1 cellular context compared by ENCODE assay signal in the genomic region with DNA sequence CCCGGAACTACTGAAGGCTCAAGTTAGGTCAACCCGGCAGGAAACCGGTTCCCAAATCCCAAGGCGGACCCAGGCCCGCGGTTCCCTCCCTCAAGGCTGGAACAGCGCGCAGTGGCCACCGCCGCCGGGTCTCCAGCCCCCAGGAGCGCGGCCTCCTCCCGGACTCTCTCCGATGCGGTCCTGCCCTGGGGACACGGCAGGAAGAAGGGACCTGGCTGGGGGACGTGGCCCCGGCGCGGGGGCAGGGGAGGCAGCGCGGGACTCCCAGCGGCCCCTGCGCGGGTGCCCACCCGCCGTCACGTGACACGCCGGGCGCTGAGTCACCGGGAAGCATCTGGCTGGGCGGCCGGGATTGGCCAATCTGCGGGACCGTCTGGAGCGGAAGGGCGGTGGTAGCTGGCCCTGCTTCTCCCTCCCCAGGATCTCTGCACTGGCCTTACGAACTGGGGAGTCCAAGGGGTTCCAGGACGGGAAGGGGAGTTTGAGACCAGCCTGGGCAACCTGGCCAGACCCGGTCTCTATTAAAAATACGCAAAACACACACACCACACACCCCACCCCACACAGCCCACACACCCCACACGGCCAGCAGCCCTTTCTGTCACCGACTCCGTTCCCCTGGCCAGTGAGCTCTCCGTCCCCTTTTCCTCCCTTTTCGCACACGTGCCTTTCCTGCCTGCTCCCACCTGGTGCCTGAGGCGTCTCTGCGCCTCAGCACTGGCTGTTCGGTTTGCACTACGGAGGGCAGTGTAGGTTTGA.
TF ChIP-seq lines count a peak whose summit lies in the region.

No MANE protein-coding gene starts in this region.

TF ChIP-seq in HepG2, 621 proteins besides CTCF, POLR2A, EP300 and RAD21 (continued from another document and continues in another):
- TF ChIP-seq, protein P1, sequence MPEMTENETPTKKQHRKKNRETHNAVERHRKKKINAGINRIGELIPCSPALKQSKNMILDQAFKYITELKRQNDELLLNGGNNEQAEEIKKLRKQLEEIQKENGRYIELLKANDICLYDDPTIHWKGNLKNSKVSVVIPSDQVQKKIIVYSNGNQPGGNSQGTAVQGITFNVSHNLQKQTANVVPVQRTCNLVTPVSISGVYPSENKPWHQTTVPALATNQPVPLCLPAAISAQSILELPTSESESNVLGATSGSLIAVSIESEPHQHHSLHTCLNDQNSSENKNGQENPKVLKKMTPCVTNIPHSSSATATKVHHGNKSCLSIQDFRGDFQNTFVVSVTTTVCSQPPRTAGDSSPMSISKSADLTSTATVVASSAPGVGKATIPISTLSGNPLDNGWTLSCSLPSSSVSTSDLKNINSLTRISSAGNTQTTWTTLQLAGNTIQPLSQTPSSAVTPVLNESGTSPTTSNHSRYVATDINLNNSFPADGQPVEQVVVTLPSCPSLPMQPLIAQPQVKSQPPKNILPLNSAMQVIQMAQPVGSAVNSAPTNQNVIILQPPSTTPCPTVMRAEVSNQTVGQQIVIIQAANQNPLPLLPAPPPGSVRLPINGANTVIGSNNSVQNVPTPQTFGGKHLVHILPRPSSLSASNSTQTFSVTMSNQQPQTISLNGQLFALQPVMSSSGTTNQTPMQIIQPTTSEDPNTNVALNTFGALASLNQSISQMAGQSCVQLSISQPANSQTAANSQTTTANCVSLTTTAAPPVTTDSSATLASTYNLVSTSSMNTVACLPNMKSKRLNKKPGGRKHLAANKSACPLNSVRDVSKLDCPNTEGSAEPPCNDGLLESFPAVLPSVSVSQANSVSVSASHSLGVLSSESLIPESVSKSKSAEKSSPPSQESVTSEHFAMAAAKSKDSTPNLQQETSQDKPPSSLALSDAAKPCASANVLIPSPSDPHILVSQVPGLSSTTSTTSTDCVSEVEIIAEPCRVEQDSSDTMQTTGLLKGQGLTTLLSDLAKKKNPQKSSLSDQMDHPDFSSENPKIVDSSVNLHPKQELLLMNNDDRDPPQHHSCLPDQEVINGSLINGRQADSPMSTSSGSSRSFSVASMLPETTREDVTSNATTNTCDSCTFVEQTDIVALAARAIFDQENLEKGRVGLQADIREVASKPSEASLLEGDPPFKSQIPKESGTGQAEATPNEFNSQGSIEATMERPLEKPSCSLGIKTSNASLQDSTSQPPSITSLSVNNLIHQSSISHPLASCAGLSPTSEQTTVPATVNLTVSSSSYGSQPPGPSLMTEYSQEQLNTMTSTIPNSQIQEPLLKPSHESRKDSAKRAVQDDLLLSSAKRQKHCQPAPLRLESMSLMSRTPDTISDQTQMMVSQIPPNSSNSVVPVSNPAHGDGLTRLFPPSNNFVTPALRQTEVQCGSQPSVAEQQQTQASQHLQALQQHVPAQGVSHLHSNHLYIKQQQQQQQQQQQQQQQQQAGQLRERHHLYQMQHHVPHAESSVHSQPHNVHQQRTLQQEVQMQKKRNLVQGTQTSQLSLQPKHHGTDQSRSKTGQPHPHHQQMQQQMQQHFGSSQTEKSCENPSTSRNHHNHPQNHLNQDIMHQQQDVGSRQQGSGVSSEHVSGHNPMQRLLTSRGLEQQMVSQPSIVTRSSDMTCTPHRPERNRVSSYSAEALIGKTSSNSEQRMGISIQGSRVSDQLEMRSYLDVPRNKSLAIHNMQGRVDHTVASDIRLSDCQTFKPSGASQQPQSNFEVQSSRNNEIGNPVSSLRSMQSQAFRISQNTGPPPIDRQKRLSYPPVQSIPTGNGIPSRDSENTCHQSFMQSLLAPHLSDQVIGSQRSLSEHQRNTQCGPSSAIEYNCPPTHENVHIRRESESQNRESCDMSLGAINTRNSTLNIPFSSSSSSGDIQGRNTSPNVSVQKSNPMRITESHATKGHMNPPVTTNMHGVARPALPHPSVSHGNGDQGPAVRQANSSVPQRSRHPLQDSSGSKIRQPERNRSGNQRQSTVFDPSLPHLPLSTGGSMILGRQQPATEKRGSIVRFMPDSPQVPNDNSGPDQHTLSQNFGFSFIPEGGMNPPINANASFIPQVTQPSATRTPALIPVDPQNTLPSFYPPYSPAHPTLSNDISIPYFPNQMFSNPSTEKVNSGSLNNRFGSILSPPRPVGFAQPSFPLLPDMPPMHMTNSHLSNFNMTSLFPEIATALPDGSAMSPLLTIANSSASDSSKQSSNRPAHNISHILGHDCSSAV (CRISPR knock-in tag; IDR thresholded peaks at IDR 0.05; ENCODE audit: borderline replicate concordance) = 0 out of 2 replicates have a peak, but pooled peaks have one; percentile 24
- TF ChIP-seq, protein P2, sequence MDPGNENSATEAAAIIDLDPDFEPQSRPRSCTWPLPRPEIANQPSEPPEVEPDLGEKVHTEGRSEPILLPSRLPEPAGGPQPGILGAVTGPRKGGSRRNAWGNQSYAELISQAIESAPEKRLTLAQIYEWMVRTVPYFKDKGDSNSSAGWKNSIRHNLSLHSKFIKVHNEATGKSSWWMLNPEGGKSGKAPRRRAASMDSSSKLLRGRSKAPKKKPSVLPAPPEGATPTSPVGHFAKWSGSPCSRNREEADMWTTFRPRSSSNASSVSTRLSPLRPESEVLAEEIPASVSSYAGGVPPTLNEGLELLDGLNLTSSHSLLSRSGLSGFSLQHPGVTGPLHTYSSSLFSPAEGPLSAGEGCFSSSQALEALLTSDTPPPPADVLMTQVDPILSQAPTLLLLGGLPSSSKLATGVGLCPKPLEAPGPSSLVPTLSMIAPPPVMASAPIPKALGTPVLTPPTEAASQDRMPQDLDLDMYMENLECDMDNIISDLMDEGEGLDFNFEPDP (CRISPR knock-in tag; conservative IDR thresholded peaks at IDR 0.05) = 0 out of 2 replicates have a peak, but pooled peaks have one; percentile 60
- TF ChIP-seq ATF7 (IDR thresholded peaks at IDR 0.05) (no peak), ATF7 (CRISPR knock-in tag; IDR thresholded peaks at IDR 0.05) (no peak; the same call in 1 of the 2 replicates), DMAP1 (CRISPR knock-in tag; IDR thresholded peaks at IDR 0.05) (peak; percentile 95), RFX5 (IDR thresholded peaks at IDR 0.05; ENCODE audit: low read depth, low read length) (peak; percentile 56; the same call in 1 of the 2 replicates), BORCS8-MEF2B (CRISPR knock-in tag; IDR thresholded peaks at IDR 0.05) (peak; percentile 94), ZNF605 (CRISPR knock-in tag; IDR thresholded peaks at IDR 0.05) (peak; percentile 25; the same call in 1 of the 2 replicates), ZNF451 (CRISPR knock-in tag; IDR thresholded peaks at IDR 0.05) (peak; percentile 92), ZNF468 (CRISPR knock-in tag; IDR thresholded peaks at IDR 0.05) (no peak), SMYD3 (CRISPR knock-in tag; IDR thresholded peaks at IDR 0.05) (peak; percentile 84; the same call in 1 of the 2 replicates), BHLHE40 (IDR thresholded peaks at IDR 0.05; ENCODE audit: low read length) (peak; percentile 91), ZNF652 (CRISPR knock-in tag; IDR thresholded peaks at IDR 0.05; ENCODE audit: borderline replicate concordance, low read depth) (no peak; the same call in 1 of the 2 replicates), ZNF589 (CRISPR knock-in tag; conservative IDR thresholded peaks at IDR 0.05) (peak; percentile 72; the same call in 1 of the 2 replicates), SNRNP70 (IDR thresholded peaks at IDR 0.05; ENCODE audit: low read depth, low read length) (no peak), ZNF672 (CRISPR knock-in tag; IDR thresholded peaks at IDR 0.05) (peak; percentile 14; the same call in 1 of the 2 replicates), ETV6 (CRISPR knock-in tag; conservative IDR thresholded peaks at IDR 0.05) (peak; percentile 58; the same call in 1 of the 2 replicates), ZNF224 (CRISPR knock-in tag; IDR thresholded peaks at IDR 0.05) (peak; percentile 60; the same call in 1 of the 2 replicates), TBL1XR1 (IDR thresholded peaks at IDR 0.05; ENCODE audit: borderline replicate concordance, low read length, partially characterized antibody) (peak; percentile 76), ZNF225 (CRISPR knock-in tag; IDR thresholded peaks at IDR 0.05) (no peak), THAP11 (CRISPR knock-in tag; IDR thresholded peaks at IDR 0.05) (peak; percentile 86), ZNF460 (CRISPR knock-in tag; IDR thresholded peaks at IDR 0.05; ENCODE audit: borderline replicate concordance) (0 out of 2 replicates have a peak, but pooled peaks have one; percentile 37), SRSF4 (IDR thresholded peaks at IDR 0.05; ENCODE audit: low read depth, low read length, poor library complexity, severe bottlenecking) (peak; percentile 83)
- TF ChIP-seq, protein P3, sequence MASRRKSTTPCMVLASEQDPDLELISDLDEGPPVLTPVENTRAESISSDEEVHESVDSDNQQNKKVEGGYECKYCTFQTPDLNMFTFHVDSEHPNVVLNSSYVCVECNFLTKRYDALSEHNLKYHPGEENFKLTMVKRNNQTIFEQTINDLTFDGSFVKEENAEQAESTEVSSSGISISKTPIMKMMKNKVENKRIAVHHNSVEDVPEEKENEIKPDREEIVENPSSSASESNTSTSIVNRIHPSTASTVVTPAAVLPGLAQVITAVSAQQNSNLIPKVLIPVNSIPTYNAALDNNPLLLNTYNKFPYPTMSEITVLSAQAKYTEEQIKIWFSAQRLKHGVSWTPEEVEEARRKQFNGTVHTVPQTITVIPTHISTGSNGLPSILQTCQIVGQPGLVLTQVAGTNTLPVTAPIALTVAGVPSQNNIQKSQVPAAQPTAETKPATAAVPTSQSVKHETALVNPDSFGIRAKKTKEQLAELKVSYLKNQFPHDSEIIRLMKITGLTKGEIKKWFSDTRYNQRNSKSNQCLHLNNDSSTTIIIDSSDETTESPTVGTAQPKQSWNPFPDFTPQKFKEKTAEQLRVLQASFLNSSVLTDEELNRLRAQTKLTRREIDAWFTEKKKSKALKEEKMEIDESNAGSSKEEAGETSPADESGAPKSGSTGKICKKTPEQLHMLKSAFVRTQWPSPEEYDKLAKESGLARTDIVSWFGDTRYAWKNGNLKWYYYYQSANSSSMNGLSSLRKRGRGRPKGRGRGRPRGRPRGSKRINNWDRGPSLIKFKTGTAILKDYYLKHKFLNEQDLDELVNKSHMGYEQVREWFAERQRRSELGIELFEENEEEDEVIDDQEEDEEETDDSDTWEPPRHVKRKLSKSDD (CRISPR knock-in tag; IDR thresholded peaks at IDR 0.05; ENCODE audit: low read depth) = peak; percentile 66; the same call in 1 of the 2 replicates
- TF ChIP-seq, protein P4, sequence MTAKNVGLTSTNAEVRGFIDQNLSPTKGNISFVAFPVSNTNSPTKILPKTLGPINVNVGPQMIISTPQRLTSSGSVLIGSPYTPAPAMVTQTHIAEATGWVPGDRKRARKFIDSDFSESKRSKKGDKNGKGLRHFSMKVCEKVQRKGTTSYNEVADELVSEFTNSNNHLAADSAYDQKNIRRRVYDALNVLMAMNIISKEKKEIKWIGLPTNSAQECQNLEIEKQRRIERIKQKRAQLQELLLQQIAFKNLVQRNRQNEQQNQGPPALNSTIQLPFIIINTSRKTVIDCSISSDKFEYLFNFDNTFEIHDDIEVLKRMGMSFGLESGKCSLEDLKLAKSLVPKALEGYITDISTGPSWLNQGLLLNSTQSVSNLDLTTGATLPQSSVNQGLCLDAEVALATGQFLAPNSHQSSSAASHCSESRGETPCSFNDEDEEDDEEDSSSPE (CRISPR knock-in tag; IDR thresholded peaks at IDR 0.05) = peak; percentile 62
- TF ChIP-seq, protein P5, sequence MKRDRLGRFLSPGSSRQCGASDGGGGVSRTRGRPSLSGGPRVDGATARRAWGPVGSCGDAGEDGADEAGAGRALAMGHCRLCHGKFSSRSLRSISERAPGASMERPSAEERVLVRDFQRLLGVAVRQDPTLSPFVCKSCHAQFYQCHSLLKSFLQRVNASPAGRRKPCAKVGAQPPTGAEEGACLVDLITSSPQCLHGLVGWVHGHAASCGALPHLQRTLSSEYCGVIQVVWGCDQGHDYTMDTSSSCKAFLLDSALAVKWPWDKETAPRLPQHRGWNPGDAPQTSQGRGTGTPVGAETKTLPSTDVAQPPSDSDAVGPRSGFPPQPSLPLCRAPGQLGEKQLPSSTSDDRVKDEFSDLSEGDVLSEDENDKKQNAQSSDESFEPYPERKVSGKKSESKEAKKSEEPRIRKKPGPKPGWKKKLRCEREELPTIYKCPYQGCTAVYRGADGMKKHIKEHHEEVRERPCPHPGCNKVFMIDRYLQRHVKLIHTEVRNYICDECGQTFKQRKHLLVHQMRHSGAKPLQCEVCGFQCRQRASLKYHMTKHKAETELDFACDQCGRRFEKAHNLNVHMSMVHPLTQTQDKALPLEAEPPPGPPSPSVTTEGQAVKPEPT (CRISPR knock-in tag; IDR thresholded peaks at IDR 0.05; ENCODE audit: low read depth) = no peak; the same call in 1 of the 2 replicates
- TF ChIP-seq, protein P6, sequence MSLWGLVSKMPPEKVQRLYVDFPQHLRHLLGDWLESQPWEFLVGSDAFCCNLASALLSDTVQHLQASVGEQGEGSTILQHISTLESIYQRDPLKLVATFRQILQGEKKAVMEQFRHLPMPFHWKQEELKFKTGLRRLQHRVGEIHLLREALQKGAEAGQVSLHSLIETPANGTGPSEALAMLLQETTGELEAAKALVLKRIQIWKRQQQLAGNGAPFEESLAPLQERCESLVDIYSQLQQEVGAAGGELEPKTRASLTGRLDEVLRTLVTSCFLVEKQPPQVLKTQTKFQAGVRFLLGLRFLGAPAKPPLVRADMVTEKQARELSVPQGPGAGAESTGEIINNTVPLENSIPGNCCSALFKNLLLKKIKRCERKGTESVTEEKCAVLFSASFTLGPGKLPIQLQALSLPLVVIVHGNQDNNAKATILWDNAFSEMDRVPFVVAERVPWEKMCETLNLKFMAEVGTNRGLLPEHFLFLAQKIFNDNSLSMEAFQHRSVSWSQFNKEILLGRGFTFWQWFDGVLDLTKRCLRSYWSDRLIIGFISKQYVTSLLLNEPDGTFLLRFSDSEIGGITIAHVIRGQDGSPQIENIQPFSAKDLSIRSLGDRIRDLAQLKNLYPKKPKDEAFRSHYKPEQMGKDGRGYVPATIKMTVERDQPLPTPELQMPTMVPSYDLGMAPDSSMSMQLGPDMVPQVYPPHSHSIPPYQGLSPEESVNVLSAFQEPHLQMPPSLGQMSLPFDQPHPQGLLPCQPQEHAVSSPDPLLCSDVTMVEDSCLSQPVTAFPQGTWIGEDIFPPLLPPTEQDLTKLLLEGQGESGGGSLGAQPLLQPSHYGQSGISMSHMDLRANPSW (CRISPR knock-in tag; IDR thresholded peaks at IDR 0.05; ENCODE audit: borderline replicate concordance) = 0 out of 2 replicates have a peak, but pooled peaks have one; percentile 13
- TF ChIP-seq, protein P7, sequence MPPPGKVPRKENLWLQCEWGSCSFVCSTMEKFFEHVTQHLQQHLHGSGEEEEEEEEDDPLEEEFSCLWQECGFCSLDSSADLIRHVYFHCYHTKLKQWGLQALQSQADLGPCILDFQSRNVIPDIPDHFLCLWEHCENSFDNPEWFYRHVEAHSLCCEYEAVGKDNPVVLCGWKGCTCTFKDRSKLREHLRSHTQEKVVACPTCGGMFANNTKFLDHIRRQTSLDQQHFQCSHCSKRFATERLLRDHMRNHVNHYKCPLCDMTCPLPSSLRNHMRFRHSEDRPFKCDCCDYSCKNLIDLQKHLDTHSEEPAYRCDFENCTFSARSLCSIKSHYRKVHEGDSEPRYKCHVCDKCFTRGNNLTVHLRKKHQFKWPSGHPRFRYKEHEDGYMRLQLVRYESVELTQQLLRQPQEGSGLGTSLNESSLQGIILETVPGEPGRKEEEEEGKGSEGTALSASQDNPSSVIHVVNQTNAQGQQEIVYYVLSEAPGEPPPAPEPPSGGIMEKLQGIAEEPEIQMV (CRISPR knock-in tag; IDR thresholded peaks at IDR 0.05; ENCODE audit: low read depth) = no peak
- TF ChIP-seq, protein P8, sequence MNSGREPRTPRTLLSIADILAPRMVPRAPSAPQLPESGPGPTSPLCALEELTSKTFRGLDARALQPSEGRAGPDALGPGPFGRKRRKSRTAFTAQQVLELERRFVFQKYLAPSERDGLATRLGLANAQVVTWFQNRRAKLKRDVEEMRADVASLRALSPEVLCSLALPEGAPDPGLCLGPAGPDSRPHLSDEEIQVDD (CRISPR knock-in tag; IDR thresholded peaks at IDR 0.05; ENCODE audit: borderline replicate concordance) = 0 out of 2 replicates have a peak, but pooled peaks have one; percentile 45
